In the genomic region with DNA sequence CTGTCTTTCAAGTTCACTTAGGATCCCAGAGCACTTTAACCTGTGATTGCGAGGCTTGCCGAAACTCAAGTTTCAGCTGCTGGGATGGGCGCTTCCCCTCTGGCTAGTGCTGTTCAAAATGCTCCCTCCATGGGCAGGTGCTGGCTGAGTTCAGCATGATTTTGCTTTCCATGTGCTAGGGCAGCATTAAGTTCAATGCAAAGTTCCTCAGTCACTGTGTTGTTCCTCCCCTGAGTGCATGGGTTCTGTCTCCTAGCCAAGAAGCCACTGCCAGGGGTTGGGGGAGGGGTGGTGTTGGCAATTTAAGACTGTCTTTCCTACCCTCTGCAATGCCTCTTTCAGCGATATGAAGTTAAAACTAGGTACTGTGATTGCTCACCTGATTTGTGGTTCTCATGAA, we compare ENCODE assay signal across 1 cellular context.
TF ChIP-seq lines count a peak whose summit lies in the region.

No MANE protein-coding gene starts in this region.

TF ChIP-seq in GM23338, 12 proteins besides CTCF, POLR2A, EP300 and RAD21 (continued from another document):
- TF ChIP-seq, protein P1, sequence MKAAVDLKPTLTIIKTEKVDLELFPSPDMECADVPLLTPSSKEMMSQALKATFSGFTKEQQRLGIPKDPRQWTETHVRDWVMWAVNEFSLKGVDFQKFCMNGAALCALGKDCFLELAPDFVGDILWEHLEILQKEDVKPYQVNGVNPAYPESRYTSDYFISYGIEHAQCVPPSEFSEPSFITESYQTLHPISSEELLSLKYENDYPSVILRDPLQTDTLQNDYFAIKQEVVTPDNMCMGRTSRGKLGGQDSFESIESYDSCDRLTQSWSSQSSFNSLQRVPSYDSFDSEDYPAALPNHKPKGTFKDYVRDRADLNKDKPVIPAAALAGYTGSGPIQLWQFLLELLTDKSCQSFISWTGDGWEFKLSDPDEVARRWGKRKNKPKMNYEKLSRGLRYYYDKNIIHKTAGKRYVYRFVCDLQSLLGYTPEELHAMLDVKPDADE (IDR thresholded peaks at IDR 0.05) = no peak
- TF ChIP-seq, protein P2, sequence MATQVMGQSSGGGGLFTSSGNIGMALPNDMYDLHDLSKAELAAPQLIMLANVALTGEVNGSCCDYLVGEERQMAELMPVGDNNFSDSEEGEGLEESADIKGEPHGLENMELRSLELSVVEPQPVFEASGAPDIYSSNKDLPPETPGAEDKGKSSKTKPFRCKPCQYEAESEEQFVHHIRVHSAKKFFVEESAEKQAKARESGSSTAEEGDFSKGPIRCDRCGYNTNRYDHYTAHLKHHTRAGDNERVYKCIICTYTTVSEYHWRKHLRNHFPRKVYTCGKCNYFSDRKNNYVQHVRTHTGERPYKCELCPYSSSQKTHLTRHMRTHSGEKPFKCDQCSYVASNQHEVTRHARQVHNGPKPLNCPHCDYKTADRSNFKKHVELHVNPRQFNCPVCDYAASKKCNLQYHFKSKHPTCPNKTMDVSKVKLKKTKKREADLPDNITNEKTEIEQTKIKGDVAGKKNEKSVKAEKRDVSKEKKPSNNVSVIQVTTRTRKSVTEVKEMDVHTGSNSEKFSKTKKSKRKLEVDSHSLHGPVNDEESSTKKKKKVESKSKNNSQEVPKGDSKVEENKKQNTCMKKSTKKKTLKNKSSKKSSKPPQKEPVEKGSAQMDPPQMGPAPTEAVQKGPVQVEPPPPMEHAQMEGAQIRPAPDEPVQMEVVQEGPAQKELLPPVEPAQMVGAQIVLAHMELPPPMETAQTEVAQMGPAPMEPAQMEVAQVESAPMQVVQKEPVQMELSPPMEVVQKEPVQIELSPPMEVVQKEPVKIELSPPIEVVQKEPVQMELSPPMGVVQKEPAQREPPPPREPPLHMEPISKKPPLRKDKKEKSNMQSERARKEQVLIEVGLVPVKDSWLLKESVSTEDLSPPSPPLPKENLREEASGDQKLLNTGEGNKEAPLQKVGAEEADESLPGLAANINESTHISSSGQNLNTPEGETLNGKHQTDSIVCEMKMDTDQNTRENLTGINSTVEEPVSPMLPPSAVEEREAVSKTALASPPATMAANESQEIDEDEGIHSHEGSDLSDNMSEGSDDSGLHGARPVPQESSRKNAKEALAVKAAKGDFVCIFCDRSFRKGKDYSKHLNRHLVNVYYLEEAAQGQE (IDR thresholded peaks at IDR 0.05; ENCODE audit: unreplicated experiment) = no peak
- no peak for TF ChIP-seq NANOG (IDR thresholded peaks at IDR 0.05; ENCODE audit: borderline replicate concordance)
